Comparison of ENCODE assay signal across 14 cellular contexts in genomic region chr17:61669522-61669921, GRCh38.
"Had no signal": no experiment of that assay in that cellular context is flagged by ENCODE, and none has a peak within 500 bp of the region (broad histone marks: within the 10 kb centered on the region; RNA-seq: fewer than 3 reads in every experiment).

No MANE protein-coding gene starts in this region.

- DNase-seq: activated CD4-positive, alpha-beta T cell treated with anti-CD3 and anti-CD28 coated beads for 36 hours; activated CD4-positive, alpha-beta T cell treated with anti-CD3 and anti-CD28 coated beads, Interleukin-2, amount 50 U/mL, for 48 hours; activated gamma-delta T cell treated with Interleukin-2 at 50 U/mL for 16 hours; activated T-cell treated with anti-CD3 and anti-CD28 coated beads for 4 hours; adrenal gland; cortex of kidney; effector CD4-positive, alpha-beta T cell; head of caudate nucleus; stimulated activated CD4-positive, alpha-beta T cell treated with anti-CD3 and anti-CD28 coated beads, Interleukin-4, amount 100 ng/mL, for 1 hour; testis; upper lobe of left lung had no signal

- H3K4me3 ChIP-seq: adrenal gland, breast epithelium, smooth muscle cell, testis, upper lobe of left lung had no signal

- H3K36me3 ChIP-seq: adrenal gland, breast epithelium, upper lobe of left lung had no signal

- H3K27me3 ChIP-seq: adrenal gland, breast epithelium, testis, upper lobe of left lung had no signal

- H3K4me1 ChIP-seq: adrenal gland, breast epithelium, parathyroid adenoma, testis, upper lobe of left lung had no signal

- H3K9me3 ChIP-seq: adrenal gland, breast epithelium, testis, upper lobe of left lung had no signal

- H3K27ac ChIP-seq: adrenal gland, breast epithelium, parathyroid adenoma, testis, upper lobe of left lung had no signal
